Comparison of ENCODE assay signal across 22 cellular contexts in genomic region chr10:45034301-45034700, GRCh38. TPM values are rescaled to one million over a fixed set of nuclear protein-coding genes. Genes with fewer than 3 reads are reported as not detected.
"Had no signal": no experiment of that assay in that cellular context is flagged by ENCODE, and none has a peak within 500 bp of the region (broad histone marks: within the 10 kb centered on the region; RNA-seq: fewer than 3 reads in every experiment).

No MANE protein-coding gene starts in this region.

- H3K36me3 ChIP-seq: heart right ventricle, lower lobe of right lung, neutrophil, pancreas, spleen, vagina, WERI-Rb-1 had no signal

- H3K4me1 ChIP-seq: heart right ventricle, lower lobe of right lung, pancreas, spleen, tibial nerve, vagina had no signal

- ATAC-seq: activated T-helper 17 cell treated with anti-CD3 and anti-CD28 coated beads, Interleukin-2, amount 50 U/mL, for 72 hours; heart right ventricle; left cardiac atrium; lower lobe of right lung; natural killer cell treated with Interleukin-12 subunit alpha and Interleukin-12 subunit beta and Interleukin-15 and Interleukin-18, amount 100 ng/mL, for 72 hours; pancreas; sciatic nerve had no signal

- H3K9me3 ChIP-seq: lower lobe of right lung, pancreas, vagina had no signal

- H3K27ac ChIP-seq: heart right ventricle, lower lobe of right lung, neutrophil, pancreas, spleen, tibial nerve, vagina, WERI-Rb-1 had no signal

- DNase-seq: activated CD4-positive, alpha-beta memory T cell treated with anti-CD3 and anti-CD28 coated beads for 36 hours; activated CD4-positive, alpha-beta T cell treated with anti-CD3 and anti-CD28 coated beads for 1 hour; activated naive CD4-positive, alpha-beta T cell; activated naive CD8-positive, alpha-beta T cell treated with anti-CD3 and anti-CD28 coated beads for 36 hours; amniotic stem cell; caudate nucleus; erythroblast; heart right ventricle; immature natural killer cell; left cardiac atrium; lower lobe of right lung; pancreas; spleen; stimulated activated CD8-positive, alpha-beta memory T cell treated with anti-CD3 and anti-CD28 coated beads, Interleukin-4, amount 100 ng/mL, for 48 hours; stimulated activated naive CD4-positive, alpha-beta T cell treated with Interleukin-2 at 50 U/mL for 16 hours; WERI-Rb-1 had no signal

- H3K4me3 ChIP-seq: heart right ventricle, lower lobe of right lung, pancreas, spleen, tibial nerve, vagina had no signal

- H3K27me3 ChIP-seq: heart right ventricle, neutrophil, pancreas, spleen, tibial nerve, vagina had no signal

RNA-seq across cellular contexts. Expression of gene DEPP1, which starts 55.7 kb away (rescaled TPM):
- polyA plus RNA-seq: immature natural killer cell had no signal
